35 cellular contexts compared by ENCODE assay signal in the genomic region with DNA sequence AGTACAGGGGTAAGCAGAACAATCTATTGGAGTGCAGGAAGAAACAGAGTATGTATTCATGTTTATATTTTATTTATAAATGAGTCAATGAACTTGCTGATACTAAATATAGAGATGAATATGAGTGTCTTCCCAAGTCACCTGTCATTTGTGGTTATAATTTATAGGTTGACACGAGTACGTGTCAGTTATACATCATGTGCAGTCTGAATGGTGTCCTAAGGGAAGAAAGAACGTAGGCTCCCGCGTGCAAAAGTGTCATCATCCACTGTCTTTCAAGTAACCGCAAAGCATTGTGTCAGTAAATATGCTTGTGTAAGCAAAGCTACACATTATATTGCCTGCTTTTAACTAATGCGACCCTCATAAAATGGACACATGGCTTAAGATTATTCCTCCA.
"Had no signal": no experiment of that assay in that cellular context is flagged by ENCODE, and none has a peak within 500 bp of the region (broad histone marks: within the 10 kb centered on the region; RNA-seq: fewer than 3 reads in every experiment).

No MANE protein-coding gene starts in this region.

- H3K36me3 Mint-ChIP-seq: activated CD8-positive, alpha-beta memory T cell treated with anti-CD3 and anti-CD28 coated beads, Interleukin-2, amount 10 ng/mL, durations not matched to agents 7 days and 5 days; activated naive CD4-positive, alpha-beta T cell treated with anti-CD3 and anti-CD28 coated beads, Interleukin-2, amount 10 ng/mL, durations not matched to agents 7 days and 5 days; activated naive CD8-positive, alpha-beta T cell; brain had no signal

- H3K36me3 ChIP-seq: WERI-Rb-1 had no signal

- H3K27ac ChIP-seq: PC-9, RWPE1, WERI-Rb-1 had no signal

- H2AFZ ChIP-seq: PC-9 had no signal

- ATAC-seq: activated CD8-positive, alpha-beta memory T cell treated with anti-CD3 and anti-CD28 coated beads, Interleukin-2, amount 10 ng/mL, durations not matched to agents 7 days and 5 days; activated naive CD8-positive, alpha-beta T cell treated with anti-CD3 and anti-CD28 coated beads, Interleukin-2, amount 50 U/mL, for 24 hours; K562; Right ventricle myocardium inferior; SK-N-SH treated with all-trans-retinoic acid at 6 μM for 48 hours had no signal

- H3K4me1 Mint-ChIP-seq: activated CD4-positive, alpha-beta memory T cell treated with anti-CD3 and anti-CD28 coated beads, Interleukin-2, amount 10 ng/mL, durations not matched to agents 7 days and 5 days; activated CD8-positive, alpha-beta memory T cell treated with anti-CD3 and anti-CD28 coated beads, Interleukin-2, amount 10 ng/mL, durations not matched to agents 7 days and 5 days; activated naive CD4-positive, alpha-beta T cell treated with anti-CD3 and anti-CD28 coated beads, Interleukin-2, amount 10 ng/mL, durations not matched to agents 7 days and 5 days; activated naive CD8-positive, alpha-beta T cell treated with anti-CD3 and anti-CD28 coated beads, Interleukin-2, amount 50 U/mL, for 24 hours; brain had no signal

- FAIRE-seq: bronchial epithelial cell, K562, RCC 7860 had no signal

- H3K27me3 Mint-ChIP-seq: activated CD4-positive, alpha-beta memory T cell treated with anti-CD3 and anti-CD28 coated beads, Interleukin-2, amount 10 ng/mL, durations not matched to agents 7 days and 5 days; activated CD8-positive, alpha-beta memory T cell treated with anti-CD3 and anti-CD28 coated beads, Interleukin-2, amount 10 ng/mL, durations not matched to agents 7 days and 5 days; activated naive CD4-positive, alpha-beta T cell treated with anti-CD3 and anti-CD28 coated beads, Interleukin-2, amount 10 ng/mL, durations not matched to agents 7 days and 5 days; activated naive CD8-positive, alpha-beta T cell; activated naive CD8-positive, alpha-beta T cell treated with anti-CD3 and anti-CD28 coated beads, Interleukin-2, amount 50 U/mL, for 24 hours had no signal

- H3K4me3 Mint-ChIP-seq: activated CD4-positive, alpha-beta memory T cell treated with anti-CD3 and anti-CD28 coated beads, Interleukin-2, amount 10 ng/mL, durations not matched to agents 7 days and 5 days; activated CD8-positive, alpha-beta memory T cell treated with anti-CD3 and anti-CD28 coated beads, Interleukin-2, amount 10 ng/mL, durations not matched to agents 7 days and 5 days; activated naive CD4-positive, alpha-beta T cell treated with anti-CD3 and anti-CD28 coated beads, Interleukin-2, amount 10 ng/mL, durations not matched to agents 7 days and 5 days; activated naive CD8-positive, alpha-beta T cell; activated naive CD8-positive, alpha-beta T cell treated with anti-CD3 and anti-CD28 coated beads, Interleukin-2, amount 50 U/mL, for 24 hours; brain had no signal

- H3K4me2 ChIP-seq: PC-9 had no signal

- DNase-seq: activated CD4-positive, alpha-beta memory T cell treated with anti-CD3 and anti-CD28 coated beads, Interleukin-2, amount 10 ng/mL, durations not matched to agents 7 days and 5 days; activated CD4-positive, alpha-beta T cell treated with anti-CD3 and anti-CD28 coated beads for 1 hour; activated CD4-positive, alpha-beta T cell treated with anti-CD3 and anti-CD28 coated beads for 48 hours; activated CD4-positive, CD25-positive, alpha-beta regulatory T cell; activated CD8-positive, alpha-beta memory T cell treated with anti-CD3 and anti-CD28 coated beads for 24 hours; activated CD8-positive, alpha-beta memory T cell treated with anti-CD3 and anti-CD28 coated beads, Interleukin-2, amount 10 ng/mL, durations not matched to agents 7 days and 5 days; activated CD8-positive, alpha-beta memory T cell treated with anti-CD3 and anti-CD28 coated beads, Interleukin-2, amount 50 U/mL, for 48 hours; activated effector memory CD4-positive, alpha-beta T cell treated with Interleukin-2 at 50 U/mL for 16 hours; activated naive CD4-positive, alpha-beta T cell treated with anti-CD3 and anti-CD28 coated beads, Interleukin-2, amount 10 ng/mL, durations not matched to agents 7 days and 5 days; activated naive CD8-positive, alpha-beta T cell treated with anti-CD3 and anti-CD28 coated beads, Interleukin-2, amount 50 U/mL, for 24 hours; activated T-cell treated with anti-CD3 and anti-CD28 coated beads, Interleukin-2, amount 50 U/mL, for 48 hours; anterior cingulate cortex; caudate nucleus; cerebellar nuclear complex; NCI-H1105; NCI-H1436 treated with DMSO at 0.1 percent for 48 hours; NCI-H187; NCI-H2029 treated with DMSO at 0.1 percent for 48 hours; NCI-H2107; NCI-H226; NCI-H446 treated with DMSO at 0.1 percent for 48 hours; NCI-H524; NCI-H69; PC-9; SIG-M5; T1000; WERI-Rb-1 had no signal

- H3K4me3 ChIP-seq: K562, PC-9 had no signal

- H3K27ac Mint-ChIP-seq: activated CD4-positive, alpha-beta memory T cell treated with anti-CD3 and anti-CD28 coated beads, Interleukin-2, amount 10 ng/mL, durations not matched to agents 7 days and 5 days; activated CD8-positive, alpha-beta memory T cell treated with anti-CD3 and anti-CD28 coated beads, Interleukin-2, amount 10 ng/mL, durations not matched to agents 7 days and 5 days; activated naive CD4-positive, alpha-beta T cell treated with anti-CD3 and anti-CD28 coated beads, Interleukin-2, amount 10 ng/mL, durations not matched to agents 7 days and 5 days; activated naive CD8-positive, alpha-beta T cell; activated naive CD8-positive, alpha-beta T cell treated with anti-CD3 and anti-CD28 coated beads, Interleukin-2, amount 50 U/mL, for 24 hours; brain had no signal
